10 cellular contexts compared by ENCODE assay signal in the genomic region with DNA sequence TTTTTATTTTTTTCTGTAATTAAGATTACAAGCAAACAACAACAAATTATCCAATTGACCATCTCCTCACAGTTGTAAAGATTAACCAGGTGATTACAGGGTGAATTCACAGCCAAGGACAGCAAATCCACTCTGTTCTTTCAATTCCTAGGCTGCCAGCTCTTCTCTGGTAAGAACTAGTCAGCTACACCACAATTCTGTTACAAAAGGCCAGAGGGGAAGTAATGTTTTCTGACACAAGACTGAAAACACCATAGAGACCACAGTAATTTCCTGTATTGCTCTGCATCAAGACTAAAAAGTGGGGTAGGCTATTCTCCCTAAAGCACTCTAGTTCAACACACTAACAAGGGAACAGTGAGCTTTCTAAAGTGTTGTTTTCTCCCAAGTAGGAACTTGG. TPM values are rescaled to one million over a fixed set of nuclear protein-coding genes. Genes with fewer than 3 reads are reported as not detected.
DNase-seq lines count a peak whose midpoint lies in the region; ATAC-seq, FAIRE-seq and TF ChIP-seq lines count a peak whose summit lies in the region.
"Had no signal": no experiment of that assay in that cellular context is flagged by ENCODE, and none has a peak within 500 bp of the region (broad histone marks: within the 10 kb centered on the region; RNA-seq: fewer than 3 reads in every experiment).

No MANE protein-coding gene starts in this region.

- H3K9me3 Mint-ChIP-seq in activated CD4-positive, alpha-beta T cell treated with anti-CD3 and anti-CD28 coated beads for 36 hours (ENCODE audit: low read depth) = no peaks in the 10 kb centered on the region

- no peaks in the 10 kb centered on the region for H3K36me3 Mint-ChIP-seq in activated CD4-positive, alpha-beta T cell treated with anti-CD3 and anti-CD28 coated beads for 36 hours (ENCODE audit: low read depth)

- intact Hi-C loops in activated CD4-positive, alpha-beta T cell treated with anti-CD3 and anti-CD28 coated beads for 36 hours (cut with DNase I, micrococcal nuclease) = loop anchor here in 1 of 2 experiments (10.0 kb wide), 1 partner anchor 57 kb away; no protein-coding TSS in a partner anchor
- intact Hi-C loops in posterior cingulate gyrus (cut with DNase I) = no loop called here

- FAIRE-seq in small intestine (lab: Jason Lieb, UNC) = no peak

- H3K27me3 Mint-ChIP-seq in activated CD4-positive, alpha-beta T cell treated with anti-CD3 and anti-CD28 coated beads for 36 hours = no peaks in the 10 kb centered on the region

- H3K27ac Mint-ChIP-seq in activated CD4-positive, alpha-beta T cell treated with anti-CD3 and anti-CD28 coated beads for 36 hours = peak overlapping the region; percentile 72

- H3K27ac ChIP-seq in RWPE2 (ENCODE audit: poor library complexity, severe bottlenecking) (peak overlapping the region; percentile 94), small intestine (ENCODE audit: low read depth in 1 of 2, low read length in 1 of 2) (no peak overlapping the region)
- H3K27ac ChIP-seq: SK-N-MC had no signal

- H3K9me3 ChIP-seq in RWPE2 (ENCODE audit: severe bottlenecking) (no peaks in the 10 kb centered on the region), small intestine (ENCODE audit: control insufficient read depth, low read depth) (no peaks in the 10 kb centered on the region)

- no peak for TF ChIP-seq POLR2A in erythroblast (IDR thresholded peaks at IDR 0.05; ENCODE audit: low read length)

- H3K36me3 ChIP-seq in RWPE2 (ENCODE audit: low read depth) = no peaks in the 10 kb centered on the region
- no peaks in the 10 kb centered on the region for H3K36me3 ChIP-seq in small intestine (ENCODE audit: control insufficient read depth in 2 of 2, insufficient read depth in 2 of 2, low read length in 2 of 2)

- peaks cover 14% of the 10 kb centered on the region for H3K4me1 Mint-ChIP-seq in activated CD4-positive, alpha-beta T cell treated with anti-CD3 and anti-CD28 coated beads for 36 hours

- H3K27me3 ChIP-seq in RWPE2 (ENCODE audit: insufficient read depth, poor library complexity, severe bottlenecking) = no peaks in the 10 kb centered on the region
- H3K27me3 ChIP-seq in small intestine (ENCODE audit: control insufficient read depth in 2 of 2, insufficient read depth in 2 of 2, low read length in 2 of 2) = no peaks in the 10 kb centered on the region

- H3K4me3 ChIP-seq in RWPE2 (ENCODE audit: severe bottlenecking) (no peak overlapping the region), small intestine (ENCODE audit: low read depth in 1 of 2, low read length in 2 of 2) (no peak overlapping the region)
- H3K4me3 ChIP-seq: SK-N-MC had no signal

- H3K4me1 ChIP-seq in RWPE2 (ENCODE audit: insufficient read depth, poor library complexity, severe bottlenecking) (peaks cover 61% of the 10 kb centered on the region), small intestine (ENCODE audit: control insufficient read depth in 2 of 2, insufficient read depth in 1 of 2, low read depth in 1 of 2, low read length in 1 of 2) (no peaks in the 10 kb centered on the region)

- no peak for DNase-seq in activated CD4-positive, alpha-beta T cell treated with anti-CD3 and anti-CD28 coated beads for 36 hours
- DNase-seq in activated CD4-positive, alpha-beta T cell treated with anti-CD3 and anti-CD28 coated beads, Interleukin-2, amount 50 U/mL, for 1 hour = no peak
- no peak for DNase-seq in RWPE2 (ENCODE audit: low spot score)
- DNase-seq in small intestine = peak; percentile 43
- no peak for DNase-seq in posterior cingulate gyrus
- no peak for DNase-seq in effector CD4-positive, alpha-beta T cell
- no peak for DNase-seq in erythroblast (lab: John Stamatoyannopoulos, UW)
- DNase-seq: NCI-H1436 treated with DMSO at 0.1 percent for 48 hours had no signal

- ATAC-seq in activated CD4-positive, alpha-beta T cell treated with anti-CD3 and anti-CD28 coated beads for 36 hours = peak; percentile 73
- ATAC-seq in HG02981 (IDR thresholded peaks at IDR 0.05; ENCODE audit: unreplicated experiment) = peak; percentile 77
- peak; percentile 47 for ATAC-seq in RWPE2 (ENCODE audit: low read depth)

- TF ChIP-seq CTCF in RWPE2 (IDR thresholded peaks at IDR 0.05; ENCODE audit: poor library complexity, severe bottlenecking) = no peak

- H3K4me3 Mint-ChIP-seq in activated CD4-positive, alpha-beta T cell treated with anti-CD3 and anti-CD28 coated beads for 36 hours = no peak overlapping the region

- CTCF ChIA-PET in activated CD4-positive, alpha-beta T cell treated with anti-CD3 and anti-CD28 coated beads for 36 hours (lab: Charles Lee) = interaction anchor here (1.7 kb wide), 1 partner anchor 11 kb away, joined by 3 read pairs; no protein-coding TSS in a partner anchor

- POLR2A ChIA-PET in activated CD4-positive, alpha-beta T cell treated with anti-CD3 and anti-CD28 coated beads for 36 hours (lab: Charles Lee) = interaction anchor here (0.6 kb wide), 1 partner anchor 189 kb away, joined by 3 read pairs; no protein-coding TSS in a partner anchor

RNA-seq across cellular contexts. Expression of gene CA10, which starts 10.6 kb away (rescaled TPM):
- not detected for total RNA-seq in activated CD4-positive, alpha-beta T cell treated with anti-CD3 and anti-CD28 coated beads for 36 hours
- under 1 TPM in 1 of 3 donors, not detected in 2; 0.31 TPM for polyA plus RNA-seq in small intestine
